9 cellular contexts compared by ENCODE assay signal in genomic region chr5:128498844-128499455, GRCh38.
A peak's percentile ranks its signal among the peaks of the same experiment; 100 is the strongest.
DNase-seq lines count a peak whose midpoint lies in the region; ATAC-seq and TF ChIP-seq lines count a peak whose summit lies in the region.
"Had no signal": no experiment of that assay in that cellular context is flagged by ENCODE, and none has a peak within 500 bp of the region (broad histone marks: within the 10 kb centered on the region; RNA-seq: fewer than 3 reads in every experiment).

No MANE protein-coding gene starts in this region.

- H3K27me3 Mint-ChIP-seq in nephron progenitor cell (ENCODE audit: low read depth, poor library complexity) = no peaks in the 10 kb centered on the region
- H3K27me3 Mint-ChIP-seq: CD4-positive, CD25-positive, alpha-beta regulatory T cell had no signal

- H3K4me1 Mint-ChIP-seq in nephron progenitor cell = peaks cover 9% of the 10 kb centered on the region
- H3K4me1 Mint-ChIP-seq: CD4-positive, CD25-positive, alpha-beta regulatory T cell had no signal

- DNase-seq in NCI-H1436 (lab: John Stamatoyannopoulos, UW) (peak; percentile 7), NCI-H1436 treated with DMSO at 0.1 percent for 48 hours (lab: John Stamatoyannopoulos, UW) (no peak), NAMALWA (ENCODE audit: low spot score) (peak; percentile 49), choroid plexus epithelial cell (ENCODE audit: low read depth) (peak; percentile 90), nephron progenitor cell (no peak), T-helper 1 cell (no peak)

- no peak overlapping the region for H3K27ac Mint-ChIP-seq in nephron progenitor cell
- H3K27ac Mint-ChIP-seq: CD4-positive, CD25-positive, alpha-beta regulatory T cell had no signal

- peaks cover 59% of the 10 kb centered on the region for H3K9me3 Mint-ChIP-seq in nephron progenitor cell

- no peak overlapping the region for H3K4me3 Mint-ChIP-seq in nephron progenitor cell
- H3K4me3 Mint-ChIP-seq: CD4-positive, CD25-positive, alpha-beta regulatory T cell had no signal

- no peak overlapping the region for H3K4me3 ChIP-seq in choroid plexus epithelial cell (ENCODE audit: low read depth, low read length)

- peaks cover 98% of the 10 kb centered on the region for H3K36me3 Mint-ChIP-seq in nephron progenitor cell (ENCODE audit: low read depth)
- H3K36me3 Mint-ChIP-seq: CD4-positive, CD25-positive, alpha-beta regulatory T cell had no signal

- TF ChIP-seq CTCF in choroid plexus epithelial cell (conservative IDR thresholded peaks at IDR 0.05; ENCODE audit: low read depth, low read length) (peak; percentile 56), nephron progenitor cell (IDR thresholded peaks at IDR 0.05) (peak; percentile 21)

- ATAC-seq in GM21381 (IDR thresholded peaks at IDR 0.05; ENCODE audit: unreplicated experiment) (no peak), GM21825 (IDR thresholded peaks at IDR 0.05; ENCODE audit: unreplicated experiment) (no peak)

Comparison
In these comparisons a context has a peak if more than half of its experiments do, and no peak if none do; other contexts are left out.
1. DNase-seq: peak in NCI-H1436 (single experiment), NAMALWA (single experiment) and choroid plexus epithelial cell (single experiment); none in NCI-H1436 treated with DMSO at 0.1 percent for 48 hours (single experiment), nephron progenitor cell (single experiment) and T-helper 1 cell (0 of 5).